ENCODE assay signal across 21 cellular contexts in the genomic region with DNA sequence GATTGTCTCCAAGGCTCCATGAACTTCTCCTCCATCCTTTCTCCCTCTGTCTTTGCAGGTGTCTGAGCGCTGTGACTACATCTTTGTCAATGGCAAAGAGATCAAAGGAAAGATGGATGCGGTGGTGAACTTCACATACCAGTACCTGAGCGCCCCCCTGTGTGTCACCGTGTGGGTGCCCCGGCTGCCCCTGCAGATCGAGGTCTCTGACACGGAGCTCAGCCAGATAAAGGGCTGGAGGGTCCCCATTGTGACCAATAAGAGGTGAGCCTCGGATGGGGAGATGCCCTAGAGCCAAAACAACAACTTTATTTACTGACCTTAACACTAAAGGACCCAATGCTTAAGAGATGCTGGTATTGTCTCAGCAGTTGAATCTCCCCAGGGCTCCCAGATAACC.
"Had no signal": no experiment of that assay in that cellular context is flagged by ENCODE, and none has a peak within 500 bp of the region (broad histone marks: within the 10 kb centered on the region; RNA-seq: fewer than 3 reads in every experiment).

No MANE protein-coding gene starts in this region.

- DNase-seq: effector memory CD4-positive, alpha-beta T cell; gastrocnemius medialis; heart right ventricle; hypothalamus; islet precursor cell; mammary epithelial cell; psoas muscle; retina; right lobe of liver; stimulated activated CD4-positive, alpha-beta T cell treated with anti-CD3 and anti-CD28 coated beads, Interleukin-4, amount 100 ng/mL, for 1 hour; stimulated activated CD8-positive, alpha-beta memory T cell treated with anti-CD3 and anti-CD28 coated beads, Interleukin-4, amount 100 ng/mL, for 48 hours; tibial artery; upper lobe of left lung had no signal

- H3K79me2 ChIP-seq: parathyroid adenoma had no signal

- H3K9me3 ChIP-seq: esophagus muscularis mucosa, gastrocnemius medialis, psoas muscle, right lobe of liver, upper lobe of left lung, vagina had no signal

- H3K27me3 Mint-ChIP-seq: stimulated activated naive CD8-positive, alpha-beta T cell treated with anti-CD3 and anti-CD28 coated beads, Interleukin-15, Interleukin-2, amounts not matched to agents 100 ng/mL and 50 ng/mL, for 24 hours had no signal

- H3K4me3 Mint-ChIP-seq: stimulated activated memory B cell treated with anti-CD40 and anti-IgM and Interleukin-4, amounts not matched to agents 10 μg/mL and 1 μg/mL and 100 μg/mL, for 72 hours; stimulated activated naive CD8-positive, alpha-beta T cell treated with anti-CD3 and anti-CD28 coated beads, Interleukin-15, Interleukin-2, amounts not matched to agents 100 ng/mL and 50 ng/mL, for 24 hours had no signal

- H3K4me1 ChIP-seq: esophagus muscularis mucosa, gastrocnemius medialis, heart right ventricle, parathyroid adenoma, psoas muscle, right lobe of liver, tibial artery, upper lobe of left lung, vagina had no signal

- H3K27ac ChIP-seq: epithelial cell of prostate, esophagus muscularis mucosa, gastrocnemius medialis, heart right ventricle, parathyroid adenoma, psoas muscle, right lobe of liver, tibial artery, upper lobe of left lung, vagina had no signal

- H3K27ac Mint-ChIP-seq: stimulated activated memory B cell treated with anti-CD40 and anti-IgM and Interleukin-4, amounts not matched to agents 10 μg/mL and 1 μg/mL and 100 μg/mL, for 72 hours; stimulated activated naive CD8-positive, alpha-beta T cell treated with anti-CD3 and anti-CD28 coated beads, Interleukin-15, Interleukin-2, amounts not matched to agents 100 ng/mL and 50 ng/mL, for 24 hours had no signal

- H3K36me3 ChIP-seq: esophagus muscularis mucosa, gastrocnemius medialis, heart right ventricle, right lobe of liver, tibial artery, upper lobe of left lung had no signal

- H3K27me3 ChIP-seq: esophagus muscularis mucosa, gastrocnemius medialis, right lobe of liver, tibial artery, upper lobe of left lung, vagina had no signal

- H3K36me3 Mint-ChIP-seq: stimulated activated memory B cell treated with anti-CD40 and anti-IgM and Interleukin-4, amounts not matched to agents 10 μg/mL and 1 μg/mL and 100 μg/mL, for 72 hours had no signal

- H3K4me3 ChIP-seq: esophagus muscularis mucosa, gastrocnemius medialis, heart right ventricle, psoas muscle, right lobe of liver, tibial artery, upper lobe of left lung, vagina had no signal

- H2AFZ ChIP-seq: parathyroid adenoma had no signal

- H3K9ac ChIP-seq: parathyroid adenoma had no signal

- H3K4me1 Mint-ChIP-seq: stimulated activated memory B cell treated with anti-CD40 and anti-IgM and Interleukin-4, amounts not matched to agents 10 μg/mL and 1 μg/mL and 100 μg/mL, for 72 hours had no signal

- ATAC-seq: gastrocnemius medialis; heart right ventricle; left lobe of liver; naive thymus-derived CD8-positive, alpha-beta T cell; psoas muscle; right lobe of liver; stimulated activated memory B cell treated with anti-CD40 and anti-IgM and Interleukin-4, amounts not matched to agents 10 μg/mL and 1 μg/mL and 100 μg/mL, for 72 hours had no signal
